Comparison of ENCODE assay signal across 20 cellular contexts in genomic region chr17:73003487-73003886, GRCh38.
DNase-seq lines count a peak whose midpoint lies in the region; ATAC-seq and TF ChIP-seq lines count a peak whose summit lies in the region.
"Had no signal": no experiment of that assay in that cellular context is flagged by ENCODE, and none has a peak within 500 bp of the region (broad histone marks: within the 10 kb centered on the region; RNA-seq: fewer than 3 reads in every experiment).

No MANE protein-coding gene starts in this region.

- peak; percentile 86 for ATAC-seq in left lobe of liver
- ATAC-seq in HG03571 (IDR thresholded peaks at IDR 0.05; ENCODE audit: unreplicated experiment): no peak
- ATAC-seq in HG02938 (IDR thresholded peaks at IDR 0.05; ENCODE audit: unreplicated experiment): no peak

- DNase-seq in ELF-1 (ENCODE audit: low read depth, low spot score) (peak; percentile 18), LNCaP clone FGC (ENCODE audit: low read depth) (peak; percentile 7), mammary epithelial cell (peak; percentile 43), left lobe of liver (ENCODE audit: low spot score) (no peak), NCI-H82 treated with DMSO at 0.1 percent for 48 hours (lab: John Stamatoyannopoulos, UW; ENCODE audit: unreplicated experiment) (no peak), SIG-M5 treated with dmso at 0.1 percent for 504 hours (lab: John Stamatoyannopoulos, UW; ENCODE audit: unreplicated experiment) (no peak)
- DNase-seq: activated CD4-positive, CD25-positive, alpha-beta regulatory T cell treated with anti-CD3 and anti-CD28 coated beads, Interleukin-2, amount 50 U/mL, for 72 hours; activated naive CD8-positive, alpha-beta T cell treated with anti-CD3 and anti-CD28 coated beads for 36 hours; GDM1; kidney glomerular epithelial cell; NCI-H1436 treated with DMSO at 0.1 percent for 48 hours; NCI-H748 treated with DMSO at 0.1 percent for 48 hours; OCI-M1; stimulated activated CD4-positive, alpha-beta T cell treated with anti-CD3 and anti-CD28 coated beads, Interleukin-4, amount 100 ng/mL, for 24 hours; T-helper 9 cell had no signal

- in situ Hi-C loops in mammary epithelial cell (cut with MboI; ENCODE audit: low sequenced_read_pairs in 2 of 2): no loop called here

- no peaks in the 10 kb centered on the region for H3K4me1 ChIP-seq in mammary epithelial cell (ENCODE audit: insufficient read depth, low read length)

- no peak overlapping the region for H2AFZ ChIP-seq in mammary epithelial cell (ENCODE audit: low read depth, low read length)

- no peak overlapping the region for H3K4me3 ChIP-seq in LNCaP clone FGC (ENCODE audit: low read depth, low read length)
- no peak overlapping the region for H3K4me3 ChIP-seq in mammary epithelial cell (replicated peaks in 1 of 3; ENCODE audit: insufficient read depth in 1 of 3, low read depth in 2 of 3, low read length in 3 of 3)
- H3K4me3 ChIP-seq: BLaER1 treated with 17β-estradiol and CSF1 and Interleukin-3, amounts not matched to agents 10 nM and 100 nM; SK-N-MC; smooth muscle cell had no signal

- TF ChIP-seq CTCF in LNCaP clone FGC (IDR thresholded peaks at IDR 0.05; ENCODE audit: control insufficient read depth, extremely low read depth, insufficient read depth) (no peak), mammary epithelial cell (conservative IDR thresholded peaks at IDR 0.05 in 1 of 2, IDR thresholded peaks at IDR 0.05 in 1 of 2; ENCODE audit: extremely low read depth in 1 of 2, insufficient read depth in 1 of 2, low read depth in 1 of 2, low read length in 2 of 2) (peak in 1 of 2 donors; percentile 27)

- H3K27ac ChIP-seq in mammary epithelial cell (ENCODE audit: insufficient read depth, low read depth, low read length): no peak overlapping the region
- H3K27ac ChIP-seq: BLaER1 treated with 17β-estradiol and CSF1 and Interleukin-3, amounts not matched to agents 10 nM and 100 nM; SK-N-MC had no signal

- intact Hi-C loops in mammary epithelial cell (cut with micrococcal nuclease): no loop called here

- no peaks in the 10 kb centered on the region for H3K9me3 ChIP-seq in mammary epithelial cell (replicated peaks; ENCODE audit: insufficient read depth, low read length)
- H3K9me3 ChIP-seq: BLaER1 treated with 17β-estradiol and CSF1 and Interleukin-3, amounts not matched to agents 10 nM and 100 nM had no signal

- no peak overlapping the region for H3K9ac ChIP-seq in mammary epithelial cell (ENCODE audit: insufficient read depth, low read length)
- H3K9ac ChIP-seq: BLaER1 treated with 17β-estradiol and CSF1 and Interleukin-3, amounts not matched to agents 10 nM and 100 nM had no signal

- H4K20me1 ChIP-seq in mammary epithelial cell (ENCODE audit: insufficient read depth, low read length): no peaks in the 10 kb centered on the region

- BruUV-seq in mammary epithelial cell (replicated peaks; lab: Mats Ljungman, UMichigan): no TSS peak

- no peaks in the 10 kb centered on the region for H3K79me2 ChIP-seq in mammary epithelial cell (ENCODE audit: insufficient read depth, low read length)

- WGBS in mammary epithelial cell (ENCODE audit: low coverage, missing lambda C conversion rate): 78% methylated on average over 4 of the region's 6 CpGs

- dilution Hi-C loops in mammary epithelial cell (cut with HindIII; ENCODE audit: low sequenced_read_pairs): no loop called here

- no peaks in the 10 kb centered on the region for H3K36me3 ChIP-seq in mammary epithelial cell (ENCODE audit: insufficient read depth, low read length)

- H3K27me3 ChIP-seq in mammary epithelial cell (ENCODE audit: insufficient read depth, low read length): no peaks in the 10 kb centered on the region
- H3K27me3 ChIP-seq: BLaER1 treated with 17β-estradiol and CSF1 and Interleukin-3, amounts not matched to agents 10 nM and 100 nM had no signal

- CTCF ChIA-PET in mammary epithelial cell (lab: Charles Lee; ENCODE audit: low non-redundant PET): no interaction called here

- no peak overlapping the region for H3K4me2 ChIP-seq in mammary epithelial cell (ENCODE audit: insufficient read depth, low read depth, low read length)
- H3K4me2 ChIP-seq: BLaER1 treated with 17β-estradiol and CSF1 and Interleukin-3, amounts not matched to agents 10 nM and 100 nM; smooth muscle cell had no signal

Comparison
In these comparisons a context has a peak if more than half of its experiments do, and no peak if none do; other contexts are left out.
1. DNase-seq: peak in ELF-1 (single experiment), LNCaP clone FGC (single experiment) and mammary epithelial cell (single experiment); none in left lobe of liver (single experiment), NCI-H82 treated with DMSO at 0.1 percent for 48 hours (single experiment) and SIG-M5 treated with dmso at 0.1 percent for 504 hours (single experiment).